In the genomic region with DNA sequence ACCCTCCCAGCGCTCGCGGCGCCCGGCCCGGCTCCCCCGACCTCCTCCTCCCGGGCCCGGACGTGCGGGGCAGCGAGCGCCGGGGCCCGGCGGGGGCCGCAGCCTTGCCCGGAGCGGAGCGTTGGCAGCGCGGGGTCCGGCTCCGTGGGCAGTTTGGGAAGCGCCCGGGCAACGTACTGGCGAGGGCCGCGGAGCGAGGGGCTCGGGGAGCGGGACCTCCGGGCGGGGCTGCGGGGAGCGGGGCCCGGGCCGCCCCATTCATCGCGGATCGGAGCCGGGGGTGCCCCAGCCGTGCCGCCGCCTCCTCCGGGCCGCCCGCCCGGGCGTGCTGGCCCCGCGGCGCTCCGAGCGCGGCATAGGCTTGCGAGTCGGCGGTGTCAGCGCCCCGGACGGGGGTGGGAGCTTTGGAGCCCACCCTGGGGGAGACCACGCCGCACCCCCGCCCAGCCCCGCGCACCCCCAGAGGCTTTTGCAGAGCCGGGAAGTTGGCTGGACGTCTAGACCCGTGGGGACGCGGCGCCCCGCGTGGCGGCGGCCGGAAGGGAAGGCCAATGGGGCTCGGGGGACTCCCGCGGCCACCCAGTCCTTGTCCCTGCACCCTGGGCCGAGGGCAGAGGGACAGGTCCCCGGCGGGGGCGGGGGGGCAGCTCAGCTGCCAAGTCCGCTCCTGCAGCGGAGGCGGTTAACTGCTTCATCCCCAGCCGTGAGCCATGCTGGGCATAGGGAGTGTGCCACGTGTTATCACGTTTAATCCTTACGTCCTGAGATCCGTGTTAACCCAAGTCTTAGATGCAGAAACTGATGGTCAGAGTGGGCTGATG, we compare ENCODE assay signal across 9 cellular contexts. TPM values are rescaled to one million over a fixed set of nuclear protein-coding genes. Genes with fewer than 3 reads are reported as not detected.
DNase-seq lines count a peak whose midpoint lies in the region; ATAC-seq, FAIRE-seq and TF ChIP-seq lines count a peak whose summit lies in the region.
"Had no signal": no experiment of that assay in that cellular context is flagged by ENCODE, and none has a peak within 500 bp of the region (broad histone marks: within the 10 kb centered on the region; RNA-seq: fewer than 3 reads in every experiment).

No MANE protein-coding gene starts in this region.

- no peaks in the 10 kb centered on the region for H3K9me3 ChIP-seq in SK-N-SH

- no peak for ATAC-seq in GM19351 (IDR thresholded peaks at IDR 0.05; ENCODE audit: unreplicated experiment)
- ATAC-seq in GM21619 (IDR thresholded peaks at IDR 0.05; ENCODE audit: unreplicated experiment), result no peak

- H3K9me3 Mint-ChIP-seq in glutamatergic neuron (ENCODE audit: unreplicated experiment), result peaks cover 4% of the 10 kb centered on the region
- H3K9me3 Mint-ChIP-seq: IgD-negative memory B cell had no signal

- H3K27me3 Mint-ChIP-seq in glutamatergic neuron (ENCODE audit: unreplicated experiment), result peaks cover 4% of the 10 kb centered on the region

- no peak overlapping the region for H3K4me3 Mint-ChIP-seq in glutamatergic neuron (ENCODE audit: unreplicated experiment)

- WGBS in SK-N-SH (ENCODE audit: low lambda C conversion rate), result 33% methylated on average over 2 of the region's 94 CpGs

- peak overlapping the region in 1 of 2 experiments; percentile 33; a peak in 1 of 4 replicates for H3K27ac ChIP-seq in SK-N-SH (ENCODE audit: low read depth in 2 of 2, low read length in 1 of 2)

- DNase-seq in EH (ENCODE audit: low read depth) (peak; percentile 73), SK-N-SH (peak; percentile 92), glutamatergic neuron (peak; percentile 56), posterior vena cava (ENCODE audit: low spot score) (peak; percentile 83), GM12892 (ENCODE audit: insufficient read length) (no peak), AML-193 (lab: John Stamatoyannopoulos, UW) (no peak)

- H3F3A ChIP-seq in SK-N-SH (replicated peaks; ENCODE audit: insufficient read depth), result no peaks in the 10 kb centered on the region

- no peaks in the 10 kb centered on the region for H3K9me2 ChIP-seq in SK-N-SH

- H3K9ac ChIP-seq in SK-N-SH, result peak overlapping the region; percentile 71; the same call in 1 of the 2 replicates

- H3K4me2 ChIP-seq in SK-N-SH, result peak overlapping the region; percentile 82

- CTCF ChIA-PET in SK-N-SH (lab: Yijun Ruan, JAX), result interaction anchor here (0.6 to 2.4 kb wide), 16 partner anchors 9 to 400 kb away, joined by 3 to 8 read pairs (median 4); no protein-coding TSS in a partner anchor

- TF ChIP-seq POLR2A in GM12892 (IDR thresholded peaks at IDR 0.05; ENCODE audit: low read depth, low read length), result no peak

- FAIRE-seq in GM12892 (lab: Jason Lieb, UNC), result no peak

- H3K79me2 ChIP-seq in SK-N-SH (ENCODE audit: insufficient read depth), result peaks cover 44% of the 10 kb centered on the region

- H3K4me3 ChIP-seq in SK-N-SH (ENCODE audit: low read depth in 2 of 2, low read length in 1 of 2), result peak overlapping the region; percentile 52 to 71

- H3K4me1 Mint-ChIP-seq in glutamatergic neuron (ENCODE audit: low read depth, unreplicated experiment), result no peaks in the 10 kb centered on the region

- H3K27me3 ChIP-seq in SK-N-SH (ENCODE audit: insufficient read depth), result no peaks in the 10 kb centered on the region

- intact Hi-C loops in posterior vena cava (cut with DNase I), result no loop called here

- peak; percentile 64 for TF ChIP-seq RAD21 in SK-N-SH (IDR thresholded peaks at IDR 0.05; ENCODE audit: low read length)

- no peak for TF ChIP-seq EP300 in SK-N-SH (IDR thresholded peaks at IDR 0.05; ENCODE audit: borderline replicate concordance in 1 of 2, low read depth in 1 of 2, low read length in 1 of 2)

- POLR2A ChIA-PET in SK-N-SH (lab: Yijun Ruan, JAX), result interaction anchor here (1.1 kb wide), 1 partner anchor 433 kb away, joined by 3 read pairs; a partner anchor contains a TSS

- no peaks in the 10 kb centered on the region for H3K36me3 Mint-ChIP-seq in glutamatergic neuron (ENCODE audit: unreplicated experiment)
- H3K36me3 Mint-ChIP-seq: IgD-negative memory B cell had no signal

- no peaks in the 10 kb centered on the region for H4K20me1 ChIP-seq in SK-N-SH (ENCODE audit: insufficient read depth)

- no peak overlapping the region for H3K27ac Mint-ChIP-seq in glutamatergic neuron (ENCODE audit: unreplicated experiment)
- H3K27ac Mint-ChIP-seq: IgD-negative memory B cell had no signal

- H3K4me1 ChIP-seq in SK-N-SH (ENCODE audit: control insufficient read depth in 1 of 2, insufficient read depth in 2 of 2, low read depth in 1 of 2, low read length in 1 of 2), result peaks cover 0 to 18% of the 10 kb centered on the region in 2 experiments; a peak in 1 of 4 replicates

- peak; percentile 69 for TF ChIP-seq CTCF in SK-N-SH (IDR thresholded peaks at IDR 0.05)
- no peak for TF ChIP-seq CTCF in glutamatergic neuron (IDR thresholded peaks at IDR 0.05; ENCODE audit: partially characterized antibody, unreplicated experiment)

- peaks cover 0 to 3% of the 10 kb centered on the region in 2 experiments for H3K36me3 ChIP-seq in SK-N-SH (replicated peaks in 1 of 2; ENCODE audit: control insufficient read depth in 1 of 2, insufficient read depth in 2 of 2, low read length in 1 of 2)

- no peak overlapping the region for H2AFZ ChIP-seq in SK-N-SH (ENCODE audit: low read depth)

TF ChIP-seq in SK-N-SH, 30 proteins besides CTCF, POLR2A, EP300 and RAD21:
- TF ChIP-seq TCF12 (IDR thresholded peaks at IDR 0.05) (no peak), FOSL2 (IDR thresholded peaks at IDR 0.05; ENCODE audit: borderline replicate concordance, low read depth) (no peak), NFIC (IDR thresholded peaks at IDR 0.05; ENCODE audit: borderline replicate concordance) (no peak), SIN3A (IDR thresholded peaks at IDR 0.05; ENCODE audit: borderline replicate concordance, low read depth, low read length) (no peak), MXI1 (IDR thresholded peaks at IDR 0.05; ENCODE audit: low read depth, low read length) (peak; percentile 29; the same call in 1 of the 2 replicates), GATA2 (CRISPR knock-in tag; IDR thresholded peaks at IDR 0.05) (no peak), SMC3 (IDR thresholded peaks at IDR 0.05; ENCODE audit: low read depth, low read length) (peak; percentile 35), YY1 (IDR thresholded peaks at IDR 0.05; ENCODE audit: low read depth) (no peak), GABPA (IDR thresholded peaks at IDR 0.05; ENCODE audit: low read depth) (no peak), RXRA (IDR thresholded peaks at IDR 0.05; ENCODE audit: borderline replicate concordance, low read depth) (no peak), CHD2 (IDR thresholded peaks at IDR 0.05; ENCODE audit: low read length, partially characterized antibody) (no peak)
- TF ChIP-seq, protein P1, sequence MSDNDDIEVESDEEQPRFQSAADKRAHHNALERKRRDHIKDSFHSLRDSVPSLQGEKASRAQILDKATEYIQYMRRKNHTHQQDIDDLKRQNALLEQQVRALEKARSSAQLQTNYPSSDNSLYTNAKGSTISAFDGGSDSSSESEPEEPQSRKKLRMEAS (IDR thresholded peaks at IDR 0.05; ENCODE audit: low read depth), result 0 out of 2 replicates have a peak, but pooled peaks have one; percentile 22
TF ChIP-seq in SK-N-SH: peak in this region for 3.

RNA-seq across cellular contexts. Expression of a gene that starts 0.9 kb away (rescaled TPM):
- 0.24 and 0.56 TPM in 2 replicates for polyA plus RNA-seq in SK-N-SH (2012; rRNA removed)
- 0.19 and 0.34 TPM in 2 replicates for polyA plus RNA-seq in SK-N-SH (2012; cell fraction: cytosol; rRNA removed)
- polyA plus RNA-seq in SK-N-SH (2012; cell fraction: nucleus; rRNA removed), result 1.3 and 1.7 TPM in 2 replicates
- 0.56 TPM for total RNA-seq in glutamatergic neuron (ENCODE audit: unreplicated experiment)
- total RNA-seq in posterior vena cava, result 1 to 10 TPM; 2.9 to 6.2 TPM
- 0.06 TPM for polyA plus RNA-seq in GM12892 (2012; ENCODE audit: missing spikeins)

Comparison
In these comparisons a context has a peak if more than half of its experiments do, and no peak if none do; other contexts are left out.
1. DNase-seq: peak in EH (single experiment), SK-N-SH (single experiment), glutamatergic neuron (single experiment) and posterior vena cava (single experiment); none in GM12892 (single experiment) and AML-193 (0 of 2).